ENCODE assay signal across 7 cellular contexts in genomic region chr11:72722050-72722748, GRCh38. TPM values are rescaled to one million over a fixed set of nuclear protein-coding genes. Genes with fewer than 3 reads are reported as not detected.
DNase-seq lines count a peak whose midpoint lies in the region; ATAC-seq, FAIRE-seq and TF ChIP-seq lines count a peak whose summit lies in the region.

No MANE protein-coding gene starts in this region.

- H4K20me1 ChIP-seq in hepatocyte (ENCODE audit: insufficient read depth, poor library complexity, severe bottlenecking), result peaks cover 32% of the 10 kb centered on the region

- H3K27ac ChIP-seq in hepatocyte, result peak overlapping the region; percentile 85
- H3K27ac ChIP-seq in gastrocnemius medialis, result peak overlapping the region; percentile 88 to 97 (median 90)

- in situ Hi-C loops in astrocyte of the cerebellum (cut with HindIII; ENCODE audit: low sequenced_read_pairs) (no loop called here), gastrocnemius medialis (cut with MboI; ENCODE audit: low sequenced_read_pairs in 4 of 4) (loop anchor here in 3 of 4 donors (5.0 to 25.0 kb wide), 4 partner anchors 63 to 465 kb away; partner anchors contain the start of gene STARD10 (in 1 of the 3))

- TF ChIP-seq POLR2A in gastrocnemius medialis (IDR thresholded peaks at IDR 0.05), result peak; percentile 48 to 61

- peak overlapping the region; percentile 30 for H2AFZ ChIP-seq in hepatocyte

- DNase-seq in GM18507 (ENCODE audit: extremely low spot score, insufficient read length, low read depth), result peak; percentile 84
- peak; percentile 67 for DNase-seq in NCI-H1694 treated with DMSO at 0.1 percent for 48 hours (lab: John Stamatoyannopoulos, UW)
- peak; percentile 72 for DNase-seq in T-helper 9 cell
- peak; percentile 60 for DNase-seq in astrocyte of the cerebellum (ENCODE audit: low read depth)
- DNase-seq in hepatocyte (ENCODE audit: low spot score), result peak; percentile 88
- peak; percentile 76 to 91 for DNase-seq in gastrocnemius medialis

- intact Hi-C loops in gastrocnemius medialis (cut with DNase I; ENCODE audit: low total_unique reads), result no loop called here

- no peaks in the 10 kb centered on the region for H3K9me2 ChIP-seq in hepatocyte (replicated peaks; ENCODE audit: insufficient read depth)

- H3K36me3 ChIP-seq in hepatocyte (replicated peaks; ENCODE audit: insufficient read depth, low read depth) (no peaks in the 10 kb centered on the region), gastrocnemius medialis (no peaks in the 10 kb centered on the region)

- H3K4me3 ChIP-seq in astrocyte of the cerebellum (ENCODE audit: low read depth, low read length) (peak overlapping the region; percentile 58), hepatocyte (peak overlapping the region; percentile 19), gastrocnemius medialis (peak overlapping the region; percentile 58 to 75 (median 70))

- H3K9me3 ChIP-seq in hepatocyte (ENCODE audit: low read depth), result no peaks in the 10 kb centered on the region
- H3K9me3 ChIP-seq in gastrocnemius medialis, result no peaks in the 10 kb centered on the region

- peaks cover 70% of the 10 kb centered on the region for H3K79me2 ChIP-seq in hepatocyte

- H3K4me1 ChIP-seq in hepatocyte (ENCODE audit: insufficient read depth), result peaks cover 32% of the 10 kb centered on the region
- peaks cover 45 to 48% of the 10 kb centered on the region in 2 donors for H3K4me1 ChIP-seq in gastrocnemius medialis

- H3K27me3 ChIP-seq in hepatocyte (no peaks in the 10 kb centered on the region), gastrocnemius medialis (no peaks in the 10 kb centered on the region)

- peak; percentile 88 for FAIRE-seq in GM18507 (lab: Jason Lieb, UNC)

- ATAC-seq in HG02884 (IDR thresholded peaks at IDR 0.05; ENCODE audit: unreplicated experiment) (peak; percentile 66), gastrocnemius medialis (peak; percentile 82 to 84)

- TF ChIP-seq CTCF in astrocyte of the cerebellum (IDR thresholded peaks at IDR 0.05; ENCODE audit: low read depth, low read length, missing control alignments) (no peak), hepatocyte (IDR thresholded peaks at IDR 0.05; ENCODE audit: poor library complexity) (no peak), gastrocnemius medialis (IDR thresholded peaks at IDR 0.05 in 4 of 5, conservative IDR thresholded peaks at IDR 0.05 in 1 of 5) (no peak)

- peak overlapping the region; percentile 93 for H3K4me2 ChIP-seq in hepatocyte

- WGBS in hepatocyte (ENCODE audit: low lambda C conversion rate, missing lambda C conversion rate), result 27% methylated on average over 9 of the region's 10 CpGs

RNA-seq across cellular contexts. Expression of gene ARAP1, which starts 30.0 kb away (rescaled TPM):
- 86.9 and 118 TPM in 2 replicates for total RNA-seq in hepatocyte
- 53.2 and 60.2 TPM in 2 replicates for polyA plus RNA-seq in hepatocyte
- 10 to 100 TPM; 18.3 to 52.0 (median 26.0) TPM for total RNA-seq in gastrocnemius medialis

RNA-seq across cellular contexts. Expression of gene PDE2A, which starts 48.0 kb away (rescaled TPM):
- total RNA-seq in hepatocyte (2.2 and 3.5 TPM in 2 replicates), gastrocnemius medialis (10 to 100 TPM; 13.4 to 26.6 (median 21.9) TPM)
- 0.60 and 1.1 TPM in 2 replicates for polyA plus RNA-seq in hepatocyte

Comparison
In these comparisons a context has a peak if more than half of its experiments do, and no peak if none do; other contexts are left out.
1. Peak in every context shown above with its lines: DNase-seq, ATAC-seq, H3K4me3 ChIP-seq and H3K27ac ChIP-seq.
2. H3K4me3 ChIP-seq: peak in every context shown above with its lines; median percentile 70 in gastrocnemius medialis; 58 in astrocyte of the cerebellum; 19 in hepatocyte.